In the genomic region with DNA sequence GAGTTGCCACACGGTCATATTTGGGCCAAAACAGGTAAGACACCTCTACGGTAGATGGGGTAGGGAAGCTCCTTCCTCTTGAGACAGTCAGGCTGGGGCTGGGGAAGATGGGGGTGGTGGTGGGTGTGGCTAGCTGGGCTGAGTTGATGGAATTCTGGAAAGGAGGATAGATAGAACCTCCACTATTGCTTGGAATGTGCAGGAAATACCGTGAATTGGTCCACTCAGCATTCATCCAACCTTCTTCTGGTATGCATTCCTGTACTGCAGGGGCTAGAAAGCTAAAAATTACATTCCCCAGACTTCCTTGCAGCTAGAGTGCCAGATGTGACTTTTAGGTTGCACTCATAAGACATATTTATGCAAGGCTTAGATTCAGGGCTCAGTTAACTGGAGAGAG, we compare ENCODE assay signal across 19 cellular contexts. TPM values are rescaled to one million over a fixed set of nuclear protein-coding genes. Genes with fewer than 3 reads are reported as not detected.
A peak's percentile ranks its signal among the peaks of the same experiment; 100 is the strongest.
DNase-seq lines count a peak whose midpoint lies in the region; ATAC-seq and TF ChIP-seq lines count a peak whose summit lies in the region.
"Had no signal": no experiment of that assay in that cellular context is flagged by ENCODE, and none has a peak within 500 bp of the region (broad histone marks: within the 10 kb centered on the region; RNA-seq: fewer than 3 reads in every experiment).

No MANE protein-coding gene starts in this region.

- H3K27ac Mint-ChIP-seq in activated T-helper 1 cell treated with anti-CD3 and anti-CD28 coated beads, Interleukin-12 subunit alpha, Interleukin-12 subunit beta, Interleukin-2, Interleukin-4 antibody, amounts not matched to agents 30 ng/mL and 10 ng/mL and 1 ng/mL, durations not matched to agents 14 hours and 24 hours and 36 hours, result no peak overlapping the region
- H3K27ac Mint-ChIP-seq: CD4-positive, CD25-positive, alpha-beta regulatory T cell; H9; IgD-negative memory B cell had no signal

- no peaks in the 10 kb centered on the region for H3K36me3 ChIP-seq in IMR-90 (ENCODE audit: control insufficient read depth, insufficient read depth, low read length)
- H3K36me3 ChIP-seq: BE2C had no signal

- no peaks in the 10 kb centered on the region for H3K9me3 Mint-ChIP-seq in activated T-helper 1 cell treated with anti-CD3 and anti-CD28 coated beads, Interleukin-12 subunit alpha, Interleukin-12 subunit beta, Interleukin-2, Interleukin-4 antibody, amounts not matched to agents 30 ng/mL and 10 ng/mL and 1 ng/mL, durations not matched to agents 14 hours and 24 hours and 36 hours
- H3K9me3 Mint-ChIP-seq: IgD-negative memory B cell had no signal

- intact Hi-C loops in IMR-90 (cut with micrococcal nuclease), result no loop called here
- intact Hi-C loops in activated T-helper 1 cell treated with anti-CD3 and anti-CD28 coated beads, Interleukin-12 subunit alpha, Interleukin-12 subunit beta, Interleukin-2, Interleukin-4 antibody, amounts not matched to agents 30 ng/mL and 10 ng/mL and 1 ng/mL, durations not matched to agents 14 hours and 24 hours and 36 hours (cut with micrococcal nuclease), result no loop called here

- no peak for TF ChIP-seq CTCF in IMR-90 (conservative IDR thresholded peaks at IDR 0.05; ENCODE audit: low read depth, low read length)
- no peak for TF ChIP-seq CTCF in fibroblast of the aortic adventitia (IDR thresholded peaks at IDR 0.05; ENCODE audit: insufficient read depth, low read length)

- ATAC-seq in IMR-90 (ENCODE audit: low read depth) (peak; percentile 39), HG02981 (IDR thresholded peaks at IDR 0.05; ENCODE audit: unreplicated experiment) (no peak)
- ATAC-seq: GM12878 had no signal

- CTCF ChIA-PET in IMR-90 (lab: Yijun Ruan, JAX), result interaction anchor here (0.8 kb wide), 1 partner anchor 14 kb away, joined by 4 read pairs; no protein-coding TSS in a partner anchor

- no peak overlapping the region for H2AK9ac ChIP-seq in IMR-90 (replicated peaks; ENCODE audit: low read depth, low read length, poor library complexity)

- BruUV-seq in IMR-90 (replicated peaks; lab: Mats Ljungman, UMichigan), result no TSS peak

- no peaks in the 10 kb centered on the region for H3K79me1 ChIP-seq in IMR-90 (ENCODE audit: low read depth in 1 of 2, low read length in 2 of 2)

- no peaks in the 10 kb centered on the region for H3K9me3 ChIP-seq in IMR-90 (ENCODE audit: control insufficient read depth, insufficient read depth, low read length)
- H3K9me3 ChIP-seq: BE2C, Caco-2 had no signal

- H4K20me1 ChIP-seq in IMR-90 (ENCODE audit: insufficient read depth, low read length), result no peaks in the 10 kb centered on the region

- peak; percentile 55 for DNase-seq in EH (ENCODE audit: low read depth)
- no peak for DNase-seq in IMR-90
- DNase-seq in fibroblast of the aortic adventitia (ENCODE audit: low read depth), result peak; percentile 32
- no peak for DNase-seq in nucleus accumbens (lab: John Stamatoyannopoulos, UW)
- DNase-seq in activated T-helper 1 cell treated with anti-CD3 and anti-CD28 coated beads, Interleukin-12 subunit alpha, Interleukin-12 subunit beta, Interleukin-2, Interleukin-4 antibody, amounts not matched to agents 30 ng/mL and 10 ng/mL and 1 ng/mL, durations not matched to agents 14 hours and 24 hours and 36 hours (ENCODE audit: low spot score), result no peak
- no peak for DNase-seq in iPS-NIHi11 (ENCODE audit: low spot score)
- DNase-seq: BE2C; C1 segment of cervical spinal cord; Caco-2; CD4-positive, CD25-positive, alpha-beta regulatory T cell; GDM1; H9; Karpas-422; KBM-7 had no signal

- POLR2A ChIA-PET in IMR-90 (lab: Charles Lee; ENCODE audit: unreplicated experiment), result no interaction called here

- H3K18ac ChIP-seq in IMR-90 (ENCODE audit: low read depth, low read length), result no peak overlapping the region

- no peak overlapping the region for H4K8ac ChIP-seq in IMR-90 (ENCODE audit: low read depth in 2 of 2, low read length in 2 of 2)

- H3K27ac ChIP-seq in IMR-90 (ENCODE audit: insufficient read depth, low read length), result no peak overlapping the region

- H2BK20ac ChIP-seq in IMR-90 (ENCODE audit: low read depth, low read length), result no peak overlapping the region

- no peak overlapping the region for H3K9ac ChIP-seq in IMR-90 (ENCODE audit: low read depth, low read length)

- no peak overlapping the region for H3K23ac ChIP-seq in IMR-90 (ENCODE audit: low read depth, low read length)

- no peaks in the 10 kb centered on the region for H3K4me1 Mint-ChIP-seq in activated T-helper 1 cell treated with anti-CD3 and anti-CD28 coated beads, Interleukin-12 subunit alpha, Interleukin-12 subunit beta, Interleukin-2, Interleukin-4 antibody, amounts not matched to agents 30 ng/mL and 10 ng/mL and 1 ng/mL, durations not matched to agents 14 hours and 24 hours and 36 hours (ENCODE audit: low read depth)

- peaks cover 50% of the 10 kb centered on the region for H3K27me3 ChIP-seq in IMR-90 (ENCODE audit: control insufficient read depth, insufficient read depth, low read length)

- H3K27me3 Mint-ChIP-seq in activated T-helper 1 cell treated with anti-CD3 and anti-CD28 coated beads, Interleukin-12 subunit alpha, Interleukin-12 subunit beta, Interleukin-2, Interleukin-4 antibody, amounts not matched to agents 30 ng/mL and 10 ng/mL and 1 ng/mL, durations not matched to agents 14 hours and 24 hours and 36 hours (ENCODE audit: insufficient read depth), result peaks cover 45% of the 10 kb centered on the region

- no peaks in the 10 kb centered on the region for H3K4me1 ChIP-seq in IMR-90 (ENCODE audit: control insufficient read depth, insufficient read depth, low read length)
- H3K4me1 ChIP-seq: BE2C had no signal

- H4K91ac ChIP-seq in IMR-90 (ENCODE audit: insufficient read depth, low read depth, low read length), result no peak overlapping the region

- no peak overlapping the region for H3K4me3 Mint-ChIP-seq in activated T-helper 1 cell treated with anti-CD3 and anti-CD28 coated beads, Interleukin-12 subunit alpha, Interleukin-12 subunit beta, Interleukin-2, Interleukin-4 antibody, amounts not matched to agents 30 ng/mL and 10 ng/mL and 1 ng/mL, durations not matched to agents 14 hours and 24 hours and 36 hours
- H3K4me3 Mint-ChIP-seq: CD4-positive, CD25-positive, alpha-beta regulatory T cell; H9; IgD-negative memory B cell had no signal

- no peak for TF ChIP-seq RAD21 in IMR-90 (IDR thresholded peaks at IDR 0.05; ENCODE audit: low read length)

- no peaks in the 10 kb centered on the region for H3K36me3 Mint-ChIP-seq in activated T-helper 1 cell treated with anti-CD3 and anti-CD28 coated beads, Interleukin-12 subunit alpha, Interleukin-12 subunit beta, Interleukin-2, Interleukin-4 antibody, amounts not matched to agents 30 ng/mL and 10 ng/mL and 1 ng/mL, durations not matched to agents 14 hours and 24 hours and 36 hours (ENCODE audit: low read depth)
- H3K36me3 Mint-ChIP-seq: CD4-positive, CD25-positive, alpha-beta regulatory T cell; IgD-negative memory B cell had no signal

- H3K4me2 ChIP-seq in IMR-90 (ENCODE audit: low read depth, low read length), result no peak overlapping the region

- no peak for TF ChIP-seq POLR2A in IMR-90 (IDR thresholded peaks at IDR 0.05; ENCODE audit: low read depth, low read length)

- WGBS in IMR-90 (ENCODE audit: extremely low coverage in 2 of 2, insufficient read length in 1 of 2), 2 experiments, result no CpG with 5 or more reads among the region's 3 CpGs

- H3K56ac ChIP-seq in IMR-90 (ENCODE audit: extremely low read depth, insufficient read depth, low read length), result no peak overlapping the region

- H4K5ac ChIP-seq in IMR-90 (ENCODE audit: low read depth, low read length), result no peak overlapping the region

- in situ Hi-C loops in IMR-90 (cut with MboI; ENCODE audit: low sequenced_read_pairs), result no loop called here

- H3K4ac ChIP-seq in IMR-90 (ENCODE audit: low read depth, low read length), result no peak overlapping the region

- no peak overlapping the region for H2BK15ac ChIP-seq in IMR-90 (ENCODE audit: low read depth, low read length)

- dilution Hi-C loops in IMR-90 (cut with HindIII; ENCODE audit: low sequenced_read_pairs, unreplicated experiment), result no loop called here

- H3K4me3 ChIP-seq in IMR-90 (ENCODE audit: insufficient read depth, low read depth, low read length) (no peak overlapping the region), fibroblast of the aortic adventitia (ENCODE audit: low read depth, low read length) (no peak overlapping the region)
- H3K4me3 ChIP-seq: GM12878 had no signal

- H2BK120ac ChIP-seq in IMR-90 (ENCODE audit: low read depth, low read length), result no peak overlapping the region

- no peaks in the 10 kb centered on the region for H3K9me1 ChIP-seq in IMR-90 (ENCODE audit: insufficient read depth, low read length)

- no peak overlapping the region for H3K14ac ChIP-seq in IMR-90 (replicated peaks; ENCODE audit: low read depth, low read length)

- H2AK5ac ChIP-seq in IMR-90 (ENCODE audit: low read depth, low read length), result no peak overlapping the region

- H2AFZ ChIP-seq in IMR-90 (replicated peaks; ENCODE audit: low read length, poor library complexity), result no peak overlapping the region

- no peak overlapping the region for H2BK5ac ChIP-seq in IMR-90 (ENCODE audit: low read depth, low read length, poor library complexity, severe bottlenecking)

TF ChIP-seq in IMR-90, 13 proteins besides CTCF, POLR2A, EP300 and RAD21 (continues in another document):
- TF ChIP-seq CHD1 (IDR thresholded peaks at IDR 0.05; ENCODE audit: low read depth, low read length) (no peak), RFX5 (IDR thresholded peaks at IDR 0.05; ENCODE audit: low read depth, low read length) (no peak), RCOR1 (IDR thresholded peaks at IDR 0.05; ENCODE audit: insufficient replicate concordance, low read length) (no peak), MAFK (IDR thresholded peaks at IDR 0.05; ENCODE audit: low read depth, low read length) (no peak), MXI1 (IDR thresholded peaks at IDR 0.05; ENCODE audit: borderline replicate concordance, low read depth, low read length) (no peak)
- TF ChIP-seq, protein P1, sequence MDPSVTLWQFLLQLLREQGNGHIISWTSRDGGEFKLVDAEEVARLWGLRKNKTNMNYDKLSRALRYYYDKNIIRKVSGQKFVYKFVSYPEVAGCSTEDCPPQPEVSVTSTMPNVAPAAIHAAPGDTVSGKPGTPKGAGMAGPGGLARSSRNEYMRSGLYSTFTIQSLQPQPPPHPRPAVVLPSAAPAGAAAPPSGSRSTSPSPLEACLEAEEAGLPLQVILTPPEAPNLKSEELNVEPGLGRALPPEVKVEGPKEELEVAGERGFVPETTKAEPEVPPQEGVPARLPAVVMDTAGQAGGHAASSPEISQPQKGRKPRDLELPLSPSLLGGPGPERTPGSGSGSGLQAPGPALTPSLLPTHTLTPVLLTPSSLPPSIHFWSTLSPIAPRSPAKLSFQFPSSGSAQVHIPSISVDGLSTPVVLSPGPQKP (IDR thresholded peaks at IDR 0.05; ENCODE audit: borderline replicate concordance, low read depth, low read length), result no peak

RNA-seq across cellular contexts. Expression of a gene that starts 24.8 kb away (rescaled TPM):
- total RNA-seq in IMR-90 (2012; rRNA removed) (not detected in 2 replicates), fibroblast of the aortic adventitia (ENCODE audit: low replicate concordance) (0.16 TPM in 1 of 2 replicates, not detected in the other)
- polyA plus RNA-seq in IMR-90 (2012; rRNA removed), result not detected in 2 replicates
- not detected in 2 replicates for polyA plus RNA-seq in IMR-90 (2012; cell fraction: cytosol; rRNA removed)
- polyA plus RNA-seq in IMR-90 (2012; cell fraction: nucleus; rRNA removed; ENCODE audit: low replicate concordance), result not detected in 2 replicates
- total RNA-seq in activated T-helper 1 cell treated with anti-CD3 and anti-CD28 coated beads, Interleukin-12 subunit alpha, Interleukin-12 subunit beta, Interleukin-2, Interleukin-4 antibody, amounts not matched to agents 30 ng/mL and 10 ng/mL and 1 ng/mL, durations not matched to agents 14 hours and 24 hours and 36 hours, result not detected in 2 replicates
- total RNA-seq: CD4-positive, CD25-positive, alpha-beta regulatory T cell; GM12878; H1; H9 had no signal
- polyA plus RNA-seq: AG04450; CD4-positive, CD25-positive, alpha-beta regulatory T cell; GM12878; H1; IgD-negative memory B cell had no signal

Comparison
In these comparisons a context has a peak if more than half of its experiments do, and no peak if none do; other contexts are left out.
1. DNase-seq: peak in EH (single experiment) and fibroblast of the aortic adventitia (single experiment); none in IMR-90 (single experiment), nucleus accumbens (0 of 56), activated T-helper 1 cell treated with anti-CD3 and anti-CD28 coated beads, Interleukin-12 subunit alpha, Interleukin-12 subunit beta, Interleukin-2, Interleukin-4 antibody, amounts not matched to agents 30 ng/mL and 10 ng/mL and 1 ng/mL, durations not matched to agents 14 hours and 24 hours and 36 hours (single experiment) and iPS-NIHi11 (single experiment).